ENCODE assay signal across 2 cellular contexts in the genomic region with DNA sequence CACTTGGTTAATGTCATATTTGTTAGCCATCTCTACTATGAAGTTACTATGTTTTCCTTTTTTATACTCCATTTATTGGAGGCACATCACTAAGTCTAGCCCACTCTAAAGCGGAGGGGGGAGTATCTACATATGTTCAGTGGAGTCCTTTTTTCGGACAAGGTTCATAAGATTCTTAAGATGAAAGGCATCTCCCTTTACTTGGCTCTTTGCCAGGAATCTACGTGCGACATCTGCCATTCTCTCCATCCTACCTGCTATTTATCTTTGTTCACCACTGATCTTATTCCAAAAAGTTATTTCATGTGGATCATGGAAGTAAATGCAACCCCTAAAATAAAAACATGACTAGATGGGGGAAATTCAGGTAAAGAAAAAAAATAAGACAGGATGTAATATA.
TF ChIP-seq lines count a peak whose summit lies in the region.

No MANE protein-coding gene starts in this region.

TF ChIP-seq in GM23338, 12 proteins besides CTCF, POLR2A, EP300 and RAD21 (continued from another document):
- TF ChIP-seq, protein P1, sequence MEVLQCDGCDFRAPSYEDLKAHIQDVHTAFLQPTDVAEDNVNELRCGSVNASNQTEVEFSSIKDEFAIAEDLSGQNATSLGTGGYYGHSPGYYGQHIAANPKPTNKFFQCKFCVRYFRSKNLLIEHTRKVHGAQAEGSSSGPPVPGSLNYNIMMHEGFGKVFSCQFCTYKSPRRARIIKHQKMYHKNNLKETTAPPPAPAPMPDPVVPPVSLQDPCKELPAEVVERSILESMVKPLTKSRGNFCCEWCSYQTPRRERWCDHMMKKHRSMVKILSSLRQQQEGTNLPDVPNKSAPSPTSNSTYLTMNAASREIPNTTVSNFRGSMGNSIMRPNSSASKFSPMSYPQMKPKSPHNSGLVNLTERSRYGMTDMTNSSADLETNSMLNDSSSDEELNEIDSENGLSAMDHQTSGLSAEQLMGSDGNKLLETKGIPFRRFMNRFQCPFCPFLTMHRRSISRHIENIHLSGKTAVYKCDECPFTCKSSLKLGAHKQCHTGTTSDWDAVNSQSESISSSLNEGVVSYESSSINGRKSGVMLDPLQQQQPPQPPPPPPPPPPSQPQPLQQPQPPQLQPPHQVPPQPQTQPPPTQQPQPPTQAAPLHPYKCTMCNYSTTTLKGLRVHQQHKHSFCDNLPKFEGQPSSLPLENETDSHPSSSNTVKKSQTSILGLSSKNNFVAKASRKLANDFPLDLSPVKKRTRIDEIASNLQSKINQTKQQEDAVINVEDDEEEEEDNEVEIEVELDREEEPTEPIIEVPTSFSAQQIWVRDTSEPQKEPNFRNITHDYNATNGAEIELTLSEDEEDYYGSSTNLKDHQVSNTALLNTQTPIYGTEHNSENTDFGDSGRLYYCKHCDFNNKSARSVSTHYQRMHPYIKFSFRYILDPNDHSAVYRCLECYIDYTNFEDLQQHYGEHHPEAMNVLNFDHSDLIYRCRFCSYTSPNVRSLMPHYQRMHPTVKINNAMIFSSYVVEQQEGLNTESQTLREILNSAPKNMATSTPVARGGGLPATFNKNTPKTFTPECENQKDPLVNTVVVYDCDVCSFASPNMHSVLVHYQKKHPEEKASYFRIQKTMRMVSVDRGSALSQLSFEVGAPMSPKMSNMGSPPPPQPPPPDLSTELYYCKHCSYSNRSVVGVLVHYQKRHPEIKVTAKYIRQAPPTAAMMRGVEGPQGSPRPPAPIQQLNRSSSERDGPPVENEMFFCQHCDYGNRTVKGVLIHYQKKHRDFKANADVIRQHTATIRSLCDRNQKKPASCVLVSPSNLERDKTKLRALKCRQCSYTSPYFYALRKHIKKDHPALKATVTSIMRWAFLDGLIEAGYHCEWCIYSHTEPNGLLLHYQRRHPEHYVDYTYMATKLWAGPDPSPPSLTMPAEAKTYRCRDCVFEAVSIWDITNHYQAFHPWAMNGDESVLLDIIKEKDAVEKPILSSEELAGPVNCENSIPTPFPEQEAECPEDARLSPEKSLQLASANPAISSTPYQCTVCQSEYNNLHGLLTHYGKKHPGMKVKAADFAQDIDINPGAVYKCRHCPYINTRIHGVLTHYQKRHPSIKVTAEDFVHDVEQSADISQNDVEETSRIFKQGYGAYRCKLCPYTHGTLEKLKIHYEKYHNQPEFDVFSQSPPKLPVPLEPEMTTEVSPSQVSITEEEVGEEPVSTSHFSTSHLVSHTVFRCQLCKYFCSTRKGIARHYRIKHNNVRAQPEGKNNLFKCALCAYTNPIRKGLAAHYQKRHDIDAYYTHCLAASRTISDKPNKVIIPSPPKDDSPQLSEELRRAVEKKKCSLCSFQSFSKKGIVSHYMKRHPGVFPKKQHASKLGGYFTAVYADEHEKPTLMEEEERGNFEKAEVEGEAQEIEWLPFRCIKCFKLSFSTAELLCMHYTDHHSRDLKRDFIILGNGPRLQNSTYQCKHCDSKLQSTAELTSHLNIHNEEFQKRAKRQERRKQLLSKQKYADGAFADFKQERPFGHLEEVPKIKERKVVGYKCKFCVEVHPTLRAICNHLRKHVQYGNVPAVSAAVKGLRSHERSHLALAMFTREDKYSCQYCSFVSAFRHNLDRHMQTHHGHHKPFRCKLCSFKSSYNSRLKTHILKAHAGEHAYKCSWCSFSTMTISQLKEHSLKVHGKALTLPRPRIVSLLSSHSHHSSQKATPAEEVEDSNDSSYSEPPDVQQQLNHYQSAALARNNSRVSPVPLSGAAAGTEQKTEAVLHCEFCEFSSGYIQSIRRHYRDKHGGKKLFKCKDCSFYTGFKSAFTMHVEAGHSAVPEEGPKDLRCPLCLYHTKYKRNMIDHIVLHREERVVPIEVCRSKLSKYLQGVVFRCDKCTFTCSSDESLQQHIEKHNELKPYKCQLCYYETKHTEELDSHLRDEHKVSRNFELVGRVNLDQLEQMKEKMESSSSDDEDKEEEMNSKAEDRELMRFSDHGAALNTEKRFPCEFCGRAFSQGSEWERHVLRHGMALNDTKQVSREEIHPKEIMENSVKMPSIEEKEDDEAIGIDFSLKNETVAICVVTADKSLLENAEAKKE (CRISPR knock-in tag; IDR thresholded peaks at IDR 0.05) = no peak
- TF ChIP-seq POLR2AphosphoS5 (IDR thresholded peaks at IDR 0.05; ENCODE audit: low read depth) (no peak), ZNF331 (CRISPR knock-in tag; IDR thresholded peaks at IDR 0.05; ENCODE audit: low read depth) (no peak), JUNB (IDR thresholded peaks at IDR 0.05; ENCODE audit: unreplicated experiment) (no peak), STAT1 (IDR thresholded peaks at IDR 0.05; ENCODE audit: unreplicated experiment) (no peak)

TF ChIP-seq in K562, 482 proteins besides CTCF, POLR2A, EP300 and RAD21 (continued from another document):
- TF ChIP-seq, protein P2, sequence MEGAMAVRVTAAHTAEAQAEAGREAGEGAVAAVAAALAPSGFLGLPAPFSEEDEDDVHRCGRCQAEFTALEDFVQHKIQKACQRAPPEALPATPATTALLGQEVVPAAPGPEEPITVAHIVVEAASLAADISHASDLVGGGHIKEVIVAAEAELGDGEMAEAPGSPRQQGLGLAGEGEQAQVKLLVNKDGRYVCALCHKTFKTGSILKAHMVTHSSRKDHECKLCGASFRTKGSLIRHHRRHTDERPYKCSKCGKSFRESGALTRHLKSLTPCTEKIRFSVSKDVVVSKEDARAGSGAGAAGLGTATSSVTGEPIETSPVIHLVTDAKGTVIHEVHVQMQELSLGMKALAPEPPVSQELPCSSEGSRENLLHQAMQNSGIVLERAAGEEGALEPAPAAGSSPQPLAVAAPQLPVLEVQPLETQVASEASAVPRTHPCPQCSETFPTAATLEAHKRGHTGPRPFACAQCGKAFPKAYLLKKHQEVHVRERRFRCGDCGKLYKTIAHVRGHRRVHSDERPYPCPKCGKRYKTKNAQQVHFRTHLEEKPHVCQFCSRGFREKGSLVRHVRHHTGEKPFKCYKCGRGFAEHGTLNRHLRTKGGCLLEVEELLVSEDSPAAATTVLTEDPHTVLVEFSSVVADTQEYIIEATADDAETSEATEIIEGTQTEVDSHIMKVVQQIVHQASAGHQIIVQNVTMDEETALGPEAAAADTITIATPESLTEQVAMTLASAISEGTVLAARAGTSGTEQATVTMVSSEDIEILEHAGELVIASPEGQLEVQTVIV (CRISPR knock-in tag; IDR thresholded peaks at IDR 0.05; ENCODE audit: borderline replicate concordance) = no peak
- TF ChIP-seq NFXL1 (CRISPR knock-in tag; IDR thresholded peaks at IDR 0.05) = no peak
